ENCODE assay signal across 8 cellular contexts in the genomic region with DNA sequence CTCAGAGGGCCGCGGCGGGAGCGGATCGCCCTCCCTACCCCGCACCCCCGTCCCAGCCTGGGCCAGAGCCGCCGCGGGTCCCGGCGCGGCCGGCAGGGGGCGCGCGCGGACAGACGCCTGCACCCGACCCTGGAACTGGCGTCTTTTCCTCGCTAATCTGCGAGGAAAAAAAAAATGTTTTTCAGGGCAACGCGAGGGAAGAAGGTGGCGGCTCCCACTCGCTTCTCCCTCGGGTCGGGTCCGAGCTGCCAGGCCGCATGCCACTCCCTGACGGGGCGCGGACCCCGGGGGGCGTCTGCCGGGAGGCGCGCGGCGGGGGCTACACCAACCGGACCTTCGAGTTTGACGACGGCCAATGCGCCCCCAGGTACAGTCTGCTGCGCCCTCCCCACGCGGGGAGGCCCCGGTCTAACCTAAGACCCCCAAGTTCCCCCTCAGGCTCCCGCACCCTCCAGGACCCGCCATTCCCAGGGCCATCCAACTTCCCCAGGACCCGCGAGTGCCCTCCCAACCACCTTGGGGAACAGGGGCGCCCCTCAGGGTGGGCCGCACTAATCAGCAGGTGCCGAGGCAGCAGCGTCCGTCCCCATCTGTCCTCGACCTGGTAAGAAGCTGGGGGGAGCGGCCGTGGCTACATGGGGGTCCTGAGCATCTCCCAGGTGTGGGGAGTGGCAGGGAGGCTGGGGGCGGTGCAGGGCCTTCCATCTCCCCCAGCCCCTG. TPM values are rescaled to one million over a fixed set of nuclear protein-coding genes. Genes with fewer than 3 reads are reported as not detected.
A peak's percentile ranks its signal among the peaks of the same experiment; 100 is the strongest.
DNase-seq lines count a peak whose midpoint lies in the region; ATAC-seq, FAIRE-seq and TF ChIP-seq lines count a peak whose summit lies in the region.

A gene (plus strand): TSS at position 184 of the 720 bp plus-strand sequence. CDS start 74 bp downstream, at position 258.

- H3K9me3 ChIP-seq in HUES48 (ENCODE audit: control insufficient read depth, insufficient read depth, low read length), result no peaks in the 10 kb centered on the region
- H3K9me3 ChIP-seq in GM12878 (replicated peaks; ENCODE audit: control insufficient read depth, insufficient read depth, low read length), result no peaks in the 10 kb centered on the region

- peak; percentile 68 to 79 (median 70); a peak in 5 of 6 replicates for TF ChIP-seq CTCF in GM12878 (IDR thresholded peaks at IDR 0.05 in 2 of 3, conservative IDR thresholded peaks at IDR 0.05 in 1 of 3; ENCODE audit: control insufficient read depth in 2 of 3, extremely low read depth in 1 of 3, insufficient read depth in 1 of 3, low read depth in 3 of 3, low read length in 3 of 3)

- in situ Hi-C loops in GM12878 (cut with MboI), result no loop called here

- peak; percentile 51 for TF ChIP-seq RAD21 in GM12878 (IDR thresholded peaks at IDR 0.05; ENCODE audit: insufficient read depth, low read depth, low read length)

- no peak for FAIRE-seq in GM12878 (lab: Jason Lieb, UNC)

- H3K4me1 ChIP-seq in HUES48 (ENCODE audit: control insufficient read depth, insufficient read depth, low read length), result no peaks in the 10 kb centered on the region
- H3K4me1 ChIP-seq in GM12878 (ENCODE audit: control insufficient read depth, insufficient read depth, low read length), result no peaks in the 10 kb centered on the region

- peak; percentile 96 for DNase-seq in D341Med (ENCODE audit: low spot score)
- peak; percentile 42 for DNase-seq in T-helper 9 cell
- no peak for DNase-seq in GM12878 (ENCODE audit: low read depth, low spot score)
- DNase-seq in immature natural killer cell, result peak; percentile 44 to 56 (median 52)
- peak; percentile 53 for DNase-seq in stimulated activated CD4-positive, alpha-beta T cell treated with anti-CD3 and anti-CD28 coated beads, Interleukin-1b, Interleukin-23, amount 100 ng/mL, for 48 hours
- no peak for DNase-seq in middle frontal gyrus (ENCODE audit: extremely low spot score, low spot score)

- H3K27me3 ChIP-seq in HUES48 (ENCODE audit: control insufficient read depth, insufficient read depth, low read length) (peaks cover 22% of the 10 kb centered on the region), GM12878 (replicated peaks in 1 of 2; ENCODE audit: control insufficient read depth in 2 of 2, insufficient read depth in 2 of 2, low read length in 1 of 2) (no peaks in the 10 kb centered on the region)

- no TSS peak for BruUV-seq in GM12878 (replicated peaks; lab: Mats Ljungman, UMichigan)

- H3K4me3 ChIP-seq in HUES48 (ENCODE audit: low read depth, low read length) (peak within 1 kb of the TSS; percentile 51; the same call in 1 of the 2 replicates), GM12878 (no peak within 1 kb of the TSS)

- no peak for TF ChIP-seq POLR2A in GM12878 (IDR thresholded peaks at IDR 0.05; ENCODE audit: low read depth, low read length)

- H3K27ac ChIP-seq in HUES48 (ENCODE audit: low read depth, low read length) (no peak within 1 kb of the TSS), GM12878 (ENCODE audit: control insufficient read depth, insufficient read depth) (no peak within 1 kb of the TSS)

- WGBS in GM12878 (ENCODE audit: insufficient coverage, insufficient replicate concordance, low lambda C conversion rate, missing lambda C conversion rate), result 21% methylated on average over 54 of the region's 63 CpGs

- H3K27ac Mint-ChIP-seq in immature natural killer cell, result no peak within 1 kb of the TSS

- peak; percentile 91 for ATAC-seq in GM12878
- no peak for ATAC-seq in HG03280 (IDR thresholded peaks at IDR 0.05; ENCODE audit: unreplicated experiment)

- no peak within 1 kb of the TSS for H3K4me2 ChIP-seq in GM12878 (ENCODE audit: control insufficient read depth, insufficient read depth)

- POLR2A ChIA-PET in GM12878 (lab: Charles Lee), result no interaction called here

- H3K9ac ChIP-seq in HUES48 (ENCODE audit: low read depth, low read length) (no peak within 1 kb of the TSS), GM12878 (ENCODE audit: control insufficient read depth, insufficient read depth, low read length) (no peak within 1 kb of the TSS)

- H3K36me3 Mint-ChIP-seq in immature natural killer cell, result no peaks in the 10 kb centered on the region

- CTCF ChIA-PET in GM12878 (lab: Yijun Ruan, JAX), result no interaction called here

- no peaks in the 10 kb centered on the region for H4K20me1 ChIP-seq in GM12878 (ENCODE audit: control insufficient read depth, insufficient read depth)

- no peaks in the 10 kb centered on the region for H3K79me2 ChIP-seq in GM12878 (ENCODE audit: control insufficient read depth, insufficient read depth, low read length)

- H3K4me1 Mint-ChIP-seq in immature natural killer cell, result peaks cover 0 to 2% of the 10 kb centered on the region in 2 donors

- SMC1A ChIA-PET in GM12878 (lab: Charles Lee; ENCODE audit: uncharacterized antibody, unreplicated experiment), result no interaction called here

- no peak within 1 kb of the TSS for H2AFZ ChIP-seq in GM12878 (ENCODE audit: control insufficient read depth, low read depth, low read length)

- H3K36me3 ChIP-seq in HUES48 (ENCODE audit: control insufficient read depth, insufficient read depth, low read length) (no peaks in the 10 kb centered on the region), GM12878 (ENCODE audit: control insufficient read depth in 2 of 2, insufficient read depth in 2 of 2, low read length in 1 of 2) (no peaks in the 10 kb centered on the region)

- H3K27me3 Mint-ChIP-seq in immature natural killer cell (ENCODE audit: low read depth in 3 of 3), result peaks cover 0 to 3% (median 0%) of the 10 kb centered on the region in 3 donors

- TF ChIP-seq EP300 in GM12878 (IDR thresholded peaks at IDR 0.05; ENCODE audit: borderline replicate concordance in 1 of 2, control insufficient read depth in 1 of 2, low read depth in 2 of 2, low read length in 2 of 2), result no peak

- RAD21 ChIA-PET in GM12878 (lab: Charles Lee; ENCODE audit: unreplicated experiment), result no interaction called here

- H3K4me3 Mint-ChIP-seq in immature natural killer cell, result peak within 1 kb of the TSS in 1 of 5 donors; percentile 17

- intact Hi-C loops in GM12878 (cut with micrococcal nuclease; ENCODE audit: unreplicated experiment), result no loop called here

- no peaks in the 10 kb centered on the region for H3K9me3 Mint-ChIP-seq in immature natural killer cell

TF ChIP-seq in GM12878, 131 proteins besides CTCF, POLR2A, EP300 and RAD21:
- TF ChIP-seq YY1 (IDR thresholded peaks at IDR 0.05; ENCODE audit: low read depth, low read length), result 0 out of 2 replicates have a peak, but pooled peaks have one; percentile 17
- TF ChIP-seq, protein P1, sequence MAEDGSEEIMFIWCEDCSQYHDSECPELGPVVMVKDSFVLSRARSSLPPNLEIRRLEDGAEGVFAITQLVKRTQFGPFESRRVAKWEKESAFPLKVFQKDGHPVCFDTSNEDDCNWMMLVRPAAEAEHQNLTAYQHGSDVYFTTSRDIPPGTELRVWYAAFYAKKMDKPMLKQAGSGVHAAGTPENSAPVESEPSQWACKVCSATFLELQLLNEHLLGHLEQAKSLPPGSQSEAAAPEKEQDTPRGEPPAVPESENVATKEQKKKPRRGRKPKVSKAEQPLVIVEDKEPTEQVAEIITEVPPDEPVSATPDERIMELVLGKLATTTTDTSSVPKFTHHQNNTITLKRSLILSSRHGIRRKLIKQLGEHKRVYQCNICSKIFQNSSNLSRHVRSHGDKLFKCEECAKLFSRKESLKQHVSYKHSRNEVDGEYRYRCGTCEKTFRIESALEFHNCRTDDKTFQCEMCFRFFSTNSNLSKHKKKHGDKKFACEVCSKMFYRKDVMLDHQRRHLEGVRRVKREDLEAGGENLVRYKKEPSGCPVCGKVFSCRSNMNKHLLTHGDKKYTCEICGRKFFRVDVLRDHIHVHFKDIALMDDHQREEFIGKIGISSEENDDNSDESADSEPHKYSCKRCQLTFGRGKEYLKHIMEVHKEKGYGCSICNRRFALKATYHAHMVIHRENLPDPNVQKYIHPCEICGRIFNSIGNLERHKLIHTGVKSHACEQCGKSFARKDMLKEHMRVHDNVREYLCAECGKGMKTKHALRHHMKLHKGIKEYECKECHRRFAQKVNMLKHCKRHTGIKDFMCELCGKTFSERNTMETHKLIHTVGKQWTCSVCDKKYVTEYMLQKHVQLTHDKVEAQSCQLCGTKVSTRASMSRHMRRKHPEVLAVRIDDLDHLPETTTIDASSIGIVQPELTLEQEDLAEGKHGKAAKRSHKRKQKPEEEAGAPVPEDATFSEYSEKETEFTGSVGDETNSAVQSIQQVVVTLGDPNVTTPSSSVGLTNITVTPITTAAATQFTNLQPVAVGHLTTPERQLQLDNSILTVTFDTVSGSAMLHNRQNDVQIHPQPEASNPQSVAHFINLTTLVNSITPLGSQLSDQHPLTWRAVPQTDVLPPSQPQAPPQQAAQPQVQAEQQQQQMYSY (CRISPR knock-in tag; IDR thresholded peaks at IDR 0.05), result no peak
- peak; percentile 36 for TF ChIP-seq SMC3 (IDR thresholded peaks at IDR 0.05; ENCODE audit: borderline replicate concordance, low read length)
- no peak for TF ChIP-seq TARDBP (IDR thresholded peaks at IDR 0.05; ENCODE audit: borderline replicate concordance)
- no peak for TF ChIP-seq CBFB (IDR thresholded peaks at IDR 0.05; ENCODE audit: low read depth)
- no peak for TF ChIP-seq BCL11A (IDR thresholded peaks at IDR 0.05; ENCODE audit: low read depth, low read length)

RNA-seq across cellular contexts. Expression of the gene that starts here (rescaled TPM):
- not detected in 2 replicates for total RNA-seq in GM12878 (2013; cell fraction: nucleolus; rRNA removed)
- not detected in 2 replicates for total RNA-seq in GM12878 (2014; rRNA removed)
- not detected in 2 replicates for total RNA-seq in GM12878 (2014; rRNA removed; fragmentation: Illumina TruSeq; extraction: Trizol)
- not detected in 2 replicates for total RNA-seq in GM12878 (2021)
- not detected for polyA plus RNA-seq in GM12878 (2011; ENCODE audit: low read depth)
- polyA plus RNA-seq in GM12878 (2011; rRNA removed), result not detected in 2 replicates
- not detected in 2 replicates for polyA plus RNA-seq in GM12878 (2011; cell fraction: cytosol; rRNA removed)
- polyA plus RNA-seq in GM12878 (2011; cell fraction: nucleus; rRNA removed), result not detected in 2 replicates
- polyA plus RNA-seq in GM12878 (2012), result 0.08 TPM in 1 of 2 replicates, not detected in the other
- not detected in 2 replicates for polyA plus RNA-seq in GM12878 (2014; fragmentation: Illumina TruSeq; extraction: Trizol)
- polyA plus RNA-seq in GM12878 (2014; fragmentation: Nextera tagmentation; extraction: Ambion mirVana), result not detected
- not detected in 2 replicates for polyA plus RNA-seq in GM12878 (2014; rRNA removed)
- not detected for polyA plus RNA-seq in GM12878 (2016; fragmentation: Nextera tagmentation; extraction: Ambion mirVana)
- not detected in 2 replicates for polyA minus RNA-seq in GM12878 (2011; rRNA and poly(A)+ RNA removed)
- not detected in 2 replicates for polyA minus RNA-seq in GM12878 (2011; cell fraction: cytosol; rRNA and poly(A)+ RNA removed)
- not detected in 2 replicates for polyA minus RNA-seq in GM12878 (2011; cell fraction: nucleus; rRNA and poly(A)+ RNA removed)
- polyA plus RNA-seq in immature natural killer cell, result not detected

Comparison
In these comparisons a context has a peak if more than half of its experiments do, and no peak if none do; other contexts are left out.
1. Peak in ATAC-seq in GM12878; RNA of the gene not detected or under 1 TPM.
2. Peak in DNase-seq in immature natural killer cell; RNA of the gene not detected or under 1 TPM.
3. DNase-seq: peak in D341Med (single experiment), T-helper 9 cell (single experiment) and stimulated activated CD4-positive, alpha-beta T cell treated with anti-CD3 and anti-CD28 coated beads, Interleukin-1b, Interleukin-23, amount 100 ng/mL, for 48 hours (single experiment); none in GM12878 (single experiment) and middle frontal gyrus (single experiment).